ENCODE assay signal across 27 cellular contexts in the genomic region with DNA sequence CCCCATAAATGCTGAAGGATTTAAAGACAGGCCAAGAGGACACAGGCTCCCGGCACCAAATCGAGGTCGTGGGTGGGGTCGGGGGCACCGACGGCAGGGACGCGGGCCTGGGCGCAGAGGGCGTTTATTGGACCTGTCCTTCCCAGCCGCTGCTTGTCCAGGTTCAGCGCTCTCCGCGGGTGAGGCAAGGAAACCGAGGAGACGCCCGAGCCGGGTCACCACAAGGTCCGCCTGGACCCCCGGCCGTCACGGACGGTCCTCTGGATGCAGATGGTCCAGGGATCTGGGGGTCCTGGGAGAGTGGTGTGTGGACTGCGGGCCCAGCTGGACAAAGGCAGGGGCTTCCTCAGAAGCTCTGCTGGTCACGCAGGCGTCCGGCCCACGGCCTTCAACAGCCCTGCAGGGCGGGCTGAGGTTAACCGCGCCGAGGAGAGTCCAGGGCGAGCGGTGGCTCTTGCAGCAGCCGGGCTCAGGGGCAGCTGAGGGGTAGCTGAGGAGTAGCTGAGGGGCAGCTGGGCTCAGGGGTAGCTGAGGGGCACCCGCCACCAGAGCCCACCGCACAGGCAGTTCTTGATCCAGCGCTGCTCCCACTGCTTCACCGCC. TPM values are rescaled to one million over a fixed set of nuclear protein-coding genes. Genes with fewer than 3 reads are reported as not detected.
A peak's percentile ranks its signal among the peaks of the same experiment; 100 is the strongest.
DNase-seq lines count a peak whose midpoint lies in the region; ATAC-seq and TF ChIP-seq lines count a peak whose summit lies in the region.
"Had no signal": no experiment of that assay in that cellular context is flagged by ENCODE, and none has a peak within 500 bp of the region (broad histone marks: within the 10 kb centered on the region; RNA-seq: fewer than 3 reads in every experiment).

No MANE protein-coding gene starts in this region.

- no peak overlapping the region for H3K4me3 ChIP-seq in BLaER1 treated with 17β-estradiol and CSF1 and Interleukin-3, amounts not matched to agents 10 nM and 100 nM
- no peak overlapping the region for H3K4me3 ChIP-seq in mesenchymal stem cell (ENCODE audit: insufficient read depth in 1 of 2, low read depth in 1 of 2, low read length in 2 of 2)
- H3K4me3 ChIP-seq in mesendoderm (ENCODE audit: low read length) = no peak overlapping the region
- H3K4me3 ChIP-seq: GM23248, heart left ventricle, right lobe of liver had no signal

- H3K27me3 Mint-ChIP-seq in WTC11 (ENCODE audit: low read depth) = peaks cover 5% of the 10 kb centered on the region; the same call in 1 of the 2 replicates
- H3K27me3 Mint-ChIP-seq: activated CD4-positive, alpha-beta T cell treated with anti-CD3 and anti-CD28 coated beads, Interleukin-2, amount 10 ng/mL, durations not matched to agents 7 days and 5 days; activated CD8-positive, alpha-beta memory T cell treated with anti-CD3 and anti-CD28 coated beads, Interleukin-2, amount 10 ng/mL, durations not matched to agents 7 days and 5 days; activated naive CD4-positive, alpha-beta T cell treated with anti-CD3 and anti-CD28 coated beads, Interleukin-2, amount 10 ng/mL, durations not matched to agents 7 days and 5 days; natural killer cell treated with Interleukin-12 subunit alpha and Interleukin-12 subunit beta and Interleukin-15 and Interleukin-18, amount 100 ng/mL, for 72 hours had no signal

- CTCF ChIA-PET in WTC11 (lab: Charles Lee) = interaction anchor here (1.0 to 2.6 kb wide), 2 partner anchors 11 to 123 kb away, joined by 3 to 11 read pairs; no protein-coding TSS in a partner anchor

- peak overlapping the region; percentile 81 for H2AK5ac ChIP-seq in mesenchymal stem cell (ENCODE audit: low read length, severe bottlenecking)
- H2AK5ac ChIP-seq in mesendoderm (ENCODE audit: low read length) = no peak overlapping the region

- H3K27ac ChIP-seq in BLaER1 treated with 17β-estradiol and CSF1 and Interleukin-3, amounts not matched to agents 10 nM and 100 nM = peak overlapping the region in 4 of 11 experiments; percentile 19 to 50 (median 31); a peak in 5 of 22 replicates
- H3K27ac ChIP-seq in mesenchymal stem cell (ENCODE audit: low read length, poor library complexity, severe bottlenecking) = peak overlapping the region; percentile 11
- no peak overlapping the region for H3K27ac ChIP-seq in mesendoderm (ENCODE audit: low read depth, low read length)
- H3K27ac ChIP-seq: HL-60, parathyroid adenoma, right lobe of liver, VCaP had no signal

- H3K79me2 ChIP-seq in mesendoderm (ENCODE audit: control insufficient read depth, insufficient read depth, low read length) = no peaks in the 10 kb centered on the region
- H3K79me2 ChIP-seq: parathyroid adenoma had no signal

- H4K20me1 ChIP-seq in BLaER1 treated with 17β-estradiol and CSF1 and Interleukin-3, amounts not matched to agents 10 nM and 100 nM = peaks cover 0 to 51% (median 13%) of the 10 kb centered on the region in 11 experiments; a peak in 11 of 22 replicates

- H4K8ac ChIP-seq in mesenchymal stem cell (ENCODE audit: low read length) = no peak overlapping the region
- no peak overlapping the region for H4K8ac ChIP-seq in mesendoderm (ENCODE audit: low read depth, low read length)

- ATAC-seq in WTC11 (no peak), HG03469 (IDR thresholded peaks at IDR 0.05; ENCODE audit: unreplicated experiment) (no peak)
- ATAC-seq: activated CD8-positive, alpha-beta memory T cell treated with anti-CD3 and anti-CD28 coated beads, Interleukin-2, amount 10 ng/mL, durations not matched to agents 7 days and 5 days; left lobe of liver; natural killer cell treated with Interleukin-12 subunit alpha and Interleukin-12 subunit beta and Interleukin-15 and Interleukin-18, amount 100 ng/mL, for 72 hours; right lobe of liver had no signal

- H3K14ac ChIP-seq in mesenchymal stem cell (ENCODE audit: low read length in 2 of 2) = no peak overlapping the region

- H4K5ac ChIP-seq in mesendoderm (ENCODE audit: low read length) = no peak overlapping the region

- peaks cover 5% of the 10 kb centered on the region for H3K79me1 ChIP-seq in mesenchymal stem cell (replicated peaks; ENCODE audit: low read length, poor library complexity, severe bottlenecking)
- H3K79me1 ChIP-seq in mesendoderm (ENCODE audit: low read length) = no peaks in the 10 kb centered on the region

- H3K4me1 ChIP-seq in BLaER1 treated with 17β-estradiol and CSF1 and Interleukin-3, amounts not matched to agents 10 nM and 100 nM = peaks cover 31 to 56% (median 52%) of the 10 kb centered on the region in 10 experiments
- H3K4me1 ChIP-seq in mesenchymal stem cell (ENCODE audit: control insufficient read depth, insufficient read depth, low read depth, low read length) (peaks cover 61% of the 10 kb centered on the region), mesendoderm (ENCODE audit: control insufficient read depth, low read depth, low read length) (no peaks in the 10 kb centered on the region)
- H3K4me1 ChIP-seq: parathyroid adenoma, right lobe of liver had no signal

- peak overlapping the region in 9 of 11 experiments; percentile 31 to 71 (median 53); a peak in 15 of 22 replicates for H3K9ac ChIP-seq in BLaER1 treated with 17β-estradiol and CSF1 and Interleukin-3, amounts not matched to agents 10 nM and 100 nM
- H3K9ac ChIP-seq in mesenchymal stem cell (ENCODE audit: low read length) (no peak overlapping the region), mesendoderm (ENCODE audit: low read length) (no peak overlapping the region)
- H3K9ac ChIP-seq: GM23248, parathyroid adenoma had no signal

- no peak overlapping the region for H2BK120ac ChIP-seq in mesenchymal stem cell (ENCODE audit: low read depth, low read length)
- H2BK120ac ChIP-seq in mesendoderm (ENCODE audit: low read depth, low read length) = no peak overlapping the region

- no peaks in the 10 kb centered on the region for H3K9me3 ChIP-seq in BLaER1 treated with 17β-estradiol and CSF1 and Interleukin-3, amounts not matched to agents 10 nM and 100 nM (replicated peaks in 1 of 11)
- H3K9me3 ChIP-seq in mesenchymal stem cell (ENCODE audit: control insufficient read depth, low read length) = no peaks in the 10 kb centered on the region
- H3K9me3 ChIP-seq: heart left ventricle, right lobe of liver had no signal

- H4K91ac ChIP-seq in mesenchymal stem cell (ENCODE audit: low read length) = no peak overlapping the region

- no peak overlapping the region for H2AFZ ChIP-seq in mesenchymal stem cell (ENCODE audit: low read depth, low read length)
- H2AFZ ChIP-seq: GM23248, parathyroid adenoma had no signal

- H3K4ac ChIP-seq in mesenchymal stem cell (ENCODE audit: low read depth in 1 of 2, low read length in 2 of 2) (no peak overlapping the region), mesendoderm (ENCODE audit: low read depth, low read length) (no peak overlapping the region)

- H3K56ac ChIP-seq in mesendoderm (ENCODE audit: low read length) = no peak overlapping the region

- WGBS in mesenchymal stem cell = 96% methylated on average over 36 of the region's 39 CpGs
- WGBS in mesendoderm (ENCODE audit: extremely low coverage, insufficient coverage, low lambda C conversion rate) = no CpG with 5 or more reads among the region's 39 CpGs

- no peak overlapping the region for H3K4me3 Mint-ChIP-seq in WTC11
- H3K4me3 Mint-ChIP-seq: activated CD4-positive, alpha-beta T cell treated with anti-CD3 and anti-CD28 coated beads, Interleukin-2, amount 10 ng/mL, durations not matched to agents 7 days and 5 days; activated CD8-positive, alpha-beta memory T cell treated with anti-CD3 and anti-CD28 coated beads, Interleukin-2, amount 10 ng/mL, durations not matched to agents 7 days and 5 days; activated naive CD4-positive, alpha-beta T cell treated with anti-CD3 and anti-CD28 coated beads, Interleukin-2, amount 10 ng/mL, durations not matched to agents 7 days and 5 days; natural killer cell treated with Interleukin-12 subunit alpha and Interleukin-12 subunit beta and Interleukin-15 and Interleukin-18, amount 100 ng/mL, for 72 hours; T-helper 2 cell treated with Interferon-gamma antibody and Interleukin-4, amounts not matched to agents 5 μg/mL and 100 μg/mL, for 36 hours had no signal

- H2BK12ac ChIP-seq in mesenchymal stem cell (ENCODE audit: low read length in 2 of 2) = no peak overlapping the region

- no peak overlapping the region for H2BK5ac ChIP-seq in mesenchymal stem cell (ENCODE audit: low read depth, low read length, poor library complexity, severe bottlenecking)
- H2BK5ac ChIP-seq in mesendoderm (ENCODE audit: low read length) = no peak overlapping the region

- no peak overlapping the region for H3K23ac ChIP-seq in mesenchymal stem cell (ENCODE audit: low read length in 2 of 2)
- no peak overlapping the region for H3K23ac ChIP-seq in mesendoderm (ENCODE audit: low read length)

- H2BK15ac ChIP-seq in mesenchymal stem cell (ENCODE audit: low read depth, poor library complexity, severe bottlenecking) (no peak overlapping the region), mesendoderm (replicated peaks; ENCODE audit: low read depth) (no peak overlapping the region)

- no peak for TF ChIP-seq CTCF in WTC11 (IDR thresholded peaks at IDR 0.05)

- no peak for DNase-seq in WTC11 (ENCODE audit: low spot score)
- DNase-seq in mesenchymal stem cell = no peak
- no peak for DNase-seq in stimulated activated CD4-positive, alpha-beta T cell treated with anti-CD3 and anti-CD28 coated beads, Interleukin-1b, Interleukin-23, amount 100 ng/mL, for 48 hours
- no peak for DNase-seq in mesendoderm
- DNase-seq: ACHN; activated CD4-positive, alpha-beta T cell treated with anti-CD3 and anti-CD28 coated beads, Interleukin-2, amount 10 ng/mL, durations not matched to agents 7 days and 5 days; activated CD8-positive, alpha-beta memory T cell treated with anti-CD3 and anti-CD28 coated beads, Interleukin-2, amount 10 ng/mL, durations not matched to agents 7 days and 5 days; activated naive CD4-positive, alpha-beta T cell treated with anti-CD3 and anti-CD28 coated beads, Interleukin-2, amount 10 ng/mL, durations not matched to agents 7 days and 5 days; amygdala; C1 segment of cervical spinal cord; dermis blood vessel endothelial cell; GM23248; heart left ventricle; NCI-H1105 treated with DMSO at 0.1 percent for 48 hours; NCI-H446 treated with DMSO at 0.1 percent for 48 hours; NK-92 treated with Interleukin-12 subunit alpha and Interleukin-12 subunit beta, amount 100 ng/mL, for 24 hours had no signal

- H3K4me1 Mint-ChIP-seq in WTC11 = peaks cover 5% of the 10 kb centered on the region

- no peaks in the 10 kb centered on the region for H3K9me3 Mint-ChIP-seq in WTC11
- H3K9me3 Mint-ChIP-seq: activated CD4-positive, alpha-beta T cell treated with anti-CD3 and anti-CD28 coated beads, Interleukin-2, amount 10 ng/mL, durations not matched to agents 7 days and 5 days; activated naive CD4-positive, alpha-beta T cell treated with anti-CD3 and anti-CD28 coated beads, Interleukin-2, amount 10 ng/mL, durations not matched to agents 7 days and 5 days; natural killer cell treated with Interleukin-12 subunit alpha and Interleukin-12 subunit beta and Interleukin-15 and Interleukin-18, amount 100 ng/mL, for 72 hours; T-helper 2 cell treated with Interferon-gamma antibody and Interleukin-4, amounts not matched to agents 5 μg/mL and 100 μg/mL, for 36 hours had no signal

- peaks cover 12% of the 10 kb centered on the region for H3K36me3 Mint-ChIP-seq in WTC11

- H3K27ac Mint-ChIP-seq in WTC11 = peak overlapping the region; percentile 60; the same call in 1 of the 2 replicates
- H3K27ac Mint-ChIP-seq: activated CD4-positive, alpha-beta T cell treated with anti-CD3 and anti-CD28 coated beads, Interleukin-2, amount 10 ng/mL, durations not matched to agents 7 days and 5 days; activated CD8-positive, alpha-beta memory T cell treated with anti-CD3 and anti-CD28 coated beads, Interleukin-2, amount 10 ng/mL, durations not matched to agents 7 days and 5 days; natural killer cell treated with Interleukin-12 subunit alpha and Interleukin-12 subunit beta and Interleukin-15 and Interleukin-18, amount 100 ng/mL, for 72 hours had no signal

- POLR2A ChIA-PET in WTC11 (lab: Charles Lee) = interaction anchor here (0.7 kb wide), 1 partner anchor 54 kb away, joined by 3 read pairs; no protein-coding TSS in a partner anchor

- peak overlapping the region in 9 of 11 experiments; percentile 60 to 81 (median 71); a peak in 18 of 22 replicates for H3K4me2 ChIP-seq in BLaER1 treated with 17β-estradiol and CSF1 and Interleukin-3, amounts not matched to agents 10 nM and 100 nM
- no peak overlapping the region for H3K4me2 ChIP-seq in mesenchymal stem cell (ENCODE audit: low read length, poor library complexity, severe bottlenecking)
- no peak overlapping the region for H3K4me2 ChIP-seq in mesendoderm (ENCODE audit: low read length)

- H3K27me3 ChIP-seq in BLaER1 treated with 17β-estradiol and CSF1 and Interleukin-3, amounts not matched to agents 10 nM and 100 nM = peaks cover 0 to 7% (median 5%) of the 10 kb centered on the region in 11 experiments; a peak in 18 of 22 replicates
- H3K27me3 ChIP-seq in mesenchymal stem cell (ENCODE audit: control insufficient read depth in 1 of 2, insufficient read depth in 1 of 2, low read length in 2 of 2) = no peaks in the 10 kb centered on the region
- no peaks in the 10 kb centered on the region for H3K27me3 ChIP-seq in mesendoderm (ENCODE audit: insufficient read depth, low read length, poor library complexity)
- H3K27me3 ChIP-seq: right lobe of liver had no signal

- no peak overlapping the region for H3K18ac ChIP-seq in mesenchymal stem cell (ENCODE audit: low read depth in 1 of 2, low read length in 2 of 2)
- H3K18ac ChIP-seq in mesendoderm (ENCODE audit: low read length) = no peak overlapping the region

- H3K36me3 ChIP-seq in BLaER1 treated with 17β-estradiol and CSF1 and Interleukin-3, amounts not matched to agents 10 nM and 100 nM = peaks cover 31 to 49% (median 37%) of the 10 kb centered on the region in 11 experiments
- H3K36me3 ChIP-seq in mesenchymal stem cell (ENCODE audit: control insufficient read depth in 1 of 2, insufficient read depth in 2 of 2, low read depth in 1 of 2, low read length in 2 of 2) (peaks cover 13 to 41% of the 10 kb centered on the region in 2 experiments), mesendoderm (ENCODE audit: control insufficient read depth, insufficient read depth, low read length) (peaks cover 2% of the 10 kb centered on the region)

RNA-seq across cellular contexts. Expression of a gene that starts 8.5 kb away (rescaled TPM):
- total RNA-seq in WTC11 (2021) = 1.7 to 2.7 TPM (median 2.5 TPM) in 3 replicates
- 0.30 TPM for polyA plus RNA-seq in mesenchymal stem cell (2013, experiment 1 of 2)
- polyA plus RNA-seq in mesenchymal stem cell (2013, experiment 2 of 2) = 0.51 TPM
- 0.21 TPM for polyA plus RNA-seq in mesendoderm (2013, experiment 1 of 2)
- 0.17 TPM for polyA plus RNA-seq in mesendoderm (2013, experiment 2 of 2)
- total RNA-seq: dermis blood vessel endothelial cell had no signal

RNA-seq across cellular contexts. Expression of a gene that starts 15.9 kb away (rescaled TPM):
- not detected in 3 replicates for total RNA-seq in WTC11 (2021)
- polyA plus RNA-seq in mesenchymal stem cell (2013, experiment 1 of 2) = not detected
- 0.11 TPM for polyA plus RNA-seq in mesenchymal stem cell (2013, experiment 2 of 2)
- not detected for polyA plus RNA-seq in mesendoderm (2013, experiment 1 of 2)
- polyA plus RNA-seq in mesendoderm (2013, experiment 2 of 2) = not detected
- total RNA-seq: activated CD4-positive, alpha-beta T cell treated with anti-CD3 and anti-CD28 coated beads, Interleukin-2, amount 10 ng/mL, durations not matched to agents 7 days and 5 days; activated CD8-positive, alpha-beta memory T cell treated with anti-CD3 and anti-CD28 coated beads, Interleukin-2, amount 10 ng/mL, durations not matched to agents 7 days and 5 days; dermis blood vessel endothelial cell; GM23248; natural killer cell treated with Interleukin-12 subunit alpha and Interleukin-12 subunit beta and Interleukin-15 and Interleukin-18, amount 100 ng/mL, for 72 hours; SK-MEL-5 had no signal

RNA-seq across cellular contexts. Expression of a gene that starts 25.0 kb away (rescaled TPM):
- 66.9 to 88.8 TPM (median 84.5 TPM) in 3 replicates for total RNA-seq in WTC11 (2021)
- polyA plus RNA-seq in mesenchymal stem cell (2013, experiment 1 of 2) = 19.4 TPM
- polyA plus RNA-seq in mesenchymal stem cell (2013, experiment 2 of 2) = 19.2 TPM
- polyA plus RNA-seq in mesendoderm (2013, experiment 1 of 2) = 34.1 TPM
- 33.8 TPM for polyA plus RNA-seq in mesendoderm (2013, experiment 2 of 2)

RNA-seq across cellular contexts. Expression of a gene that starts 25.3 kb away (rescaled TPM):
- not detected in 3 replicates for total RNA-seq in WTC11 (2021)
- not detected for polyA plus RNA-seq in mesenchymal stem cell (2013, experiment 1 of 2)
- not detected for polyA plus RNA-seq in mesenchymal stem cell (2013, experiment 2 of 2)
- polyA plus RNA-seq in mesendoderm (2013, experiment 1 of 2) = not detected
- polyA plus RNA-seq in mesendoderm (2013, experiment 2 of 2) = not detected
- total RNA-seq: activated CD4-positive, alpha-beta T cell treated with anti-CD3 and anti-CD28 coated beads, Interleukin-2, amount 10 ng/mL, durations not matched to agents 7 days and 5 days; activated CD8-positive, alpha-beta memory T cell treated with anti-CD3 and anti-CD28 coated beads, Interleukin-2, amount 10 ng/mL, durations not matched to agents 7 days and 5 days; dermis blood vessel endothelial cell; GM23248; heart left ventricle; left lobe of liver; natural killer cell treated with Interleukin-12 subunit alpha and Interleukin-12 subunit beta and Interleukin-15 and Interleukin-18, amount 100 ng/mL, for 72 hours; right lobe of liver; SK-MEL-5; ureter had no signal
- polyA plus RNA-seq: GM23248, heart left ventricle had no signal

RNA-seq across cellular contexts. Expression of a gene that starts 27.2 kb away (rescaled TPM):
- total RNA-seq in WTC11 (2021) = 0.53 to 0.82 TPM (median 0.61 TPM) in 3 replicates
- polyA plus RNA-seq in mesenchymal stem cell (2013, experiment 1 of 2) = 0.07 TPM
- polyA plus RNA-seq in mesenchymal stem cell (2013, experiment 2 of 2) = 0.04 TPM
- not detected for polyA plus RNA-seq in mesendoderm (2013, experiment 1 of 2)
- 0.04 TPM for polyA plus RNA-seq in mesendoderm (2013, experiment 2 of 2)
- total RNA-seq: activated CD4-positive, alpha-beta T cell treated with anti-CD3 and anti-CD28 coated beads, Interleukin-2, amount 10 ng/mL, durations not matched to agents 7 days and 5 days; activated CD8-positive, alpha-beta memory T cell treated with anti-CD3 and anti-CD28 coated beads, Interleukin-2, amount 10 ng/mL, durations not matched to agents 7 days and 5 days; dermis blood vessel endothelial cell; GM23248; natural killer cell treated with Interleukin-12 subunit alpha and Interleukin-12 subunit beta and Interleukin-15 and Interleukin-18, amount 100 ng/mL, for 72 hours; SK-MEL-5; ureter had no signal
- polyA plus RNA-seq: GM23248 had no signal

Comparison
In these comparisons a context has a peak if more than half of its experiments do, and no peak if none do; other contexts are left out.
1. H3K4me2 ChIP-seq: peak in BLaER1 treated with 17β-estradiol and CSF1 and Interleukin-3, amounts not matched to agents 10 nM and 100 nM (9 of 11); none in mesenchymal stem cell (single experiment) and mesendoderm (single experiment).
2. H3K9ac ChIP-seq: peak in BLaER1 treated with 17β-estradiol and CSF1 and Interleukin-3, amounts not matched to agents 10 nM and 100 nM (9 of 11); none in mesenchymal stem cell (single experiment) and mesendoderm (single experiment).